In the genomic region with DNA sequence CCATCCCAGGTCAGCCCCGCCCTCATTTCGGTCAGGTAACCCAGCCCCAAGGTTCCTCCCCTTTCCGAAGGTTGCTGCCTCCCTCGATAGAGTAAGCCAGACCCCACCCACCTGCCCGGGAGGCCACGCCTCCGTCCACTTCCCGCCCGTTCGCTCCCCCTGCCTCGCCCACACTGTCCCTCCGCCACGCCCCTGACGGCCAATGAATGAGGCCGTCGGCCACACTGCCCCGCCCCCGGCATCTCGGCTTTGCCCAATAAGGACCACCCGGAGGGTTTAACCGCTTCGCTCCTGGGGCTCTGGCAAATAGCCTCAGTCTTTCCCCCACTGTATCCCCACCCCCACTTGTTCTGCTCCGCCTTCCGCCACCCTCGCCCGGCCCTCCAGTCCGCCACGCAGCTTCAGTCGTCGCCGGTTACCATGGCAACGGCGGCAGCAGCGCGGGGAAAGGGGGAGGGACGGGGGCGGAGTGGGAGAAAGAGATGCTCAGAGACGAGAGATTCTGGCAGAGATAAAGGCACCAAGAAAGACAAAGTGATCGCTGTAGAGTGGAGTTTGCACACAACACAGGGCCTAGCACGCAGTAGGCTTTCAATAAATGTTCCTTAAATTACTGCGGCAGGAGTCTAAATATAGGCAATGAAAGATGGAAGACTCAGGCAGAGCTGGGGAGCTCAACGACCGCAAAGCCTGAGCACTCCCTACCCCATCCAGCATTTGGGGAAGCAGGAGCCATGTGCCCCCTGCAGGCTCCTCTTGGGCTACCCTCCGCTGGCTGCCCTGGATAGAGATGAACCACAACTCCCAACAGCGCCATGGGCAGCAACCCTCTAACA, we compare ENCODE assay signal across 8 cellular contexts. TPM values are rescaled to one million over a fixed set of nuclear protein-coding genes. Genes with fewer than 3 reads are reported as not detected.
A peak's percentile ranks its signal among the peaks of the same experiment; 100 is the strongest.
DNase-seq lines count a peak whose midpoint lies in the region; ATAC-seq, FAIRE-seq and TF ChIP-seq lines count a peak whose summit lies in the region.

No MANE protein-coding gene starts in this region.

- H3K9me3 Mint-ChIP-seq in activated T-helper 17 cell treated with anti-CD3 and anti-CD28 coated beads, Interleukin-2, amount 50 U/mL, for 72 hours: no peaks in the 10 kb centered on the region
- no peaks in the 10 kb centered on the region for H3K9me3 Mint-ChIP-seq in natural killer cell

- intact Hi-C loops in natural killer cell (cut with micrococcal nuclease): loop anchor here (1.0 to 10.0 kb wide), 4 partner anchors 9 to 470 kb away; a partner anchor contains a TSS

- no peak for TF ChIP-seq POLR2A in H54 (IDR thresholded peaks at IDR 0.05; ENCODE audit: low read depth, low read length)

- TF ChIP-seq CTCF in fibroblast of mammary gland (conservative IDR thresholded peaks at IDR 0.05; ENCODE audit: control insufficient read depth, insufficient read depth, low read depth, low read length): peak; percentile 55
- peak; percentile 18 for TF ChIP-seq CTCF in natural killer cell (IDR thresholded peaks at IDR 0.05)

- H3K4me3 Mint-ChIP-seq in activated T-helper 17 cell treated with anti-CD3 and anti-CD28 coated beads, Interleukin-2, amount 50 U/mL, for 72 hours: peak overlapping the region; percentile 93
- peak overlapping the region; percentile 89 for H3K4me3 Mint-ChIP-seq in natural killer cell

- H3K27me3 Mint-ChIP-seq in activated T-helper 17 cell treated with anti-CD3 and anti-CD28 coated beads, Interleukin-2, amount 50 U/mL, for 72 hours: peaks cover 4% of the 10 kb centered on the region
- H3K27me3 Mint-ChIP-seq in natural killer cell (ENCODE audit: low read depth in 2 of 2): peaks cover 7 to 16% of the 10 kb centered on the region in 2 donors

- H3K27ac Mint-ChIP-seq in activated T-helper 17 cell treated with anti-CD3 and anti-CD28 coated beads, Interleukin-2, amount 50 U/mL, for 72 hours: peak overlapping the region; percentile 91
- peak overlapping the region; percentile 87 to 99 for H3K27ac Mint-ChIP-seq in natural killer cell

- peaks cover 40% of the 10 kb centered on the region for H3K4me1 Mint-ChIP-seq in activated T-helper 17 cell treated with anti-CD3 and anti-CD28 coated beads, Interleukin-2, amount 50 U/mL, for 72 hours
- H3K4me1 Mint-ChIP-seq in natural killer cell: peaks cover 18 to 48% of the 10 kb centered on the region in 2 donors

- H3K36me3 Mint-ChIP-seq in activated T-helper 17 cell treated with anti-CD3 and anti-CD28 coated beads, Interleukin-2, amount 50 U/mL, for 72 hours (ENCODE audit: low read depth): peaks cover 8% of the 10 kb centered on the region
- H3K36me3 Mint-ChIP-seq in natural killer cell: no peaks in the 10 kb centered on the region

- DNase-seq in EH (ENCODE audit: low read depth) (peak; percentile 97), H54 (ENCODE audit: insufficient read length, low spot score) (peak; percentile 97), LoVo (ENCODE audit: low spot score) (peak; percentile 95), RPMI8226 (peak; percentile 96), fibroblast of mammary gland (ENCODE audit: low read depth) (peak; percentile 94), natural killer cell (peak; percentile 97)
- peak; percentile 96 to 100 (median 98) for DNase-seq in stimulated activated naive CD4-positive, alpha-beta T cell (lab: John Stamatoyannopoulos, UW)

- H3K4me3 ChIP-seq in fibroblast of mammary gland (ENCODE audit: control insufficient read depth, low read depth, low read length): peak overlapping the region; percentile 43

- peak; percentile 86 for ATAC-seq in activated T-helper 17 cell treated with anti-CD3 and anti-CD28 coated beads, Interleukin-2, amount 50 U/mL, for 72 hours (replicated peaks)
- peak; percentile 86 to 97 (median 87) for ATAC-seq in natural killer cell

- peak; percentile 78 for FAIRE-seq in H54 (lab: Jason Lieb, UNC)

RNA-seq across cellular contexts. Expression of a gene that starts 5.1 kb away (rescaled TPM):
- total RNA-seq in activated T-helper 17 cell treated with anti-CD3 and anti-CD28 coated beads, Interleukin-2, amount 50 U/mL, for 72 hours: 10 to 100 TPM in 1 of 2 donors, 1 to 10 TPM in 1; 5.9 to 19.4 TPM
- total RNA-seq in natural killer cell: 10 to 100 TPM in 1 of 3 donors, 1 to 10 TPM in 2; 6.7 to 11.2 (median 8.6) TPM

RNA-seq across cellular contexts. Expression of a gene that starts 5.2 kb away (rescaled TPM):
- 100 to 1,000 TPM; 495 to 517 TPM for total RNA-seq in activated T-helper 17 cell treated with anti-CD3 and anti-CD28 coated beads, Interleukin-2, amount 50 U/mL, for 72 hours
- total RNA-seq in natural killer cell: 100 to 1,000 TPM; 439 to 637 (median 607) TPM

RNA-seq across cellular contexts. Expression of a gene that starts 19.8 kb away (rescaled TPM):
- total RNA-seq in activated T-helper 17 cell treated with anti-CD3 and anti-CD28 coated beads, Interleukin-2, amount 50 U/mL, for 72 hours: 10 to 100 TPM; 49.1 to 77.5 TPM
- total RNA-seq in natural killer cell: 10 to 100 TPM; 46.5 to 66.6 (median 61.5) TPM

RNA-seq across cellular contexts. Expression of a gene that starts 24.7 kb away (rescaled TPM):
- total RNA-seq in activated T-helper 17 cell treated with anti-CD3 and anti-CD28 coated beads, Interleukin-2, amount 50 U/mL, for 72 hours: 10 to 100 TPM; 43.5 to 52.3 TPM
- 10 to 100 TPM; 19.3 to 32.3 (median 20.8) TPM for total RNA-seq in natural killer cell

RNA-seq across cellular contexts. Expression of a gene that starts 27.7 kb away (rescaled TPM):
- 100 to 1,000 TPM; 190 to 239 TPM for total RNA-seq in activated T-helper 17 cell treated with anti-CD3 and anti-CD28 coated beads, Interleukin-2, amount 50 U/mL, for 72 hours
- total RNA-seq in natural killer cell: 100 to 1,000 TPM; 256 to 277 (median 276) TPM

Comparison
In these comparisons a context has a peak if more than half of its experiments do, and no peak if none do; other contexts are left out.
1. Peak in every context shown above with its lines: DNase-seq, ATAC-seq and H3K4me3 ChIP-seq.